Comparison of ENCODE assay signal across 8 cellular contexts in the genomic region with DNA sequence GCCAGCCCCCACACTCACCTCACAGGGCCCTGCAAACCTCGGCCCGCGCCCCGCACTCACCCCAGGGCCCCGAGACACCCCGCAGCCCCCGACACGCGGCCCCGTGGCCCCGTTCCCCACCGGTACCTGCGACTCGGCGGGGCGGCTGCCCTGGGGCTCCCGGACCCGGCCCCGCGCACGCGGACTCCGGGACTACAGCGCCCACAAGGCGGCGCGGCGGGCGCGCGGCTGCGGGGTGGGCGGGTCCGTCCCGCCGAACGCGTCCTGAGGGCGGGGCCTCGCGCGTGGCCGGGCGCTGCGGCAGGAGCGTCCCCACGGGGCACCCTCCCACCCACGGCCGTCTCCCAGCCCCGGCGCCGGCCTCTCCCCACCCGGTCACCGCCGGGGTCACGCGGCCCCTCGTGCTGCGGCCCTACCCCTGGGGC. TPM values are rescaled to one million over a fixed set of nuclear protein-coding genes. Genes with fewer than 3 reads are reported as not detected.
DNase-seq lines count a peak whose midpoint lies in the region; ATAC-seq and TF ChIP-seq lines count a peak whose summit lies in the region.

SLC19A1 (minus strand) TSS at position 199 of the 425 bp plus-strand sequence. CDS start 4,481 bp downstream, outside the sequence.

- peak within 1 kb of the TSS; percentile 100 for H3K4me2 ChIP-seq in neural progenitor cell

- H3K36me3 Mint-ChIP-seq in neural progenitor cell = no peaks in the 10 kb centered on the region

- no peaks in the 10 kb centered on the region for H3K27me3 ChIP-seq in neural progenitor cell

- peak within 1 kb of the TSS; percentile 98 for H3K4me3 ChIP-seq in neural progenitor cell

- peaks cover 22% of the 10 kb centered on the region for H3K4me1 ChIP-seq in neural progenitor cell

- H3K27ac ChIP-seq in neural progenitor cell (no peak within 1 kb of the TSS), temporal lobe (ENCODE audit: low read depth, low read length) (peak within 1 kb of the TSS; percentile 50)

- H3F3A ChIP-seq in neural progenitor cell (ENCODE audit: low read depth) = no peaks in the 10 kb centered on the region

- DNase-seq in 8988T = peak; percentile 96
- DNase-seq in RKO (ENCODE audit: low spot score) = peak; percentile 60
- DNase-seq in activated T-helper 9 cell treated with anti-CD3 and anti-CD28 coated beads, Interleukin-2, amount 50 U/mL, for 16 hours (ENCODE audit: low read depth) = peak; percentile 67
- peak; percentile 25 for DNase-seq in foreskin melanocyte
- DNase-seq in neural progenitor cell (ENCODE audit: low spot score) = peak; percentile 82

- H3K4me1 Mint-ChIP-seq in neural progenitor cell = peaks cover 17% of the 10 kb centered on the region

- no peak within 1 kb of the TSS for H3K9ac ChIP-seq in neural progenitor cell

- no peaks in the 10 kb centered on the region for H3K9me3 Mint-ChIP-seq in neural progenitor cell

- ATAC-seq in HG03139 (IDR thresholded peaks at IDR 0.05; ENCODE audit: unreplicated experiment) = peak; percentile 49

- no peaks in the 10 kb centered on the region for H3K9me3 ChIP-seq in neural progenitor cell (ENCODE audit: low read depth)

- no peak within 1 kb of the TSS for H3K27ac Mint-ChIP-seq in neural progenitor cell

- TF ChIP-seq POLR2A in GM15510 (IDR thresholded peaks at IDR 0.05; ENCODE audit: borderline replicate concordance, extremely low read depth, insufficient read length) = peak; percentile 59

- peak; percentile 46 for TF ChIP-seq CTCF in neural progenitor cell (IDR thresholded peaks at IDR 0.05)

- peak within 1 kb of the TSS; percentile 85 for H2AFZ ChIP-seq in neural progenitor cell (replicated peaks)

- peaks cover 24% of the 10 kb centered on the region for H3K79me2 ChIP-seq in neural progenitor cell (ENCODE audit: low read depth)

- no peaks in the 10 kb centered on the region for H3K36me3 ChIP-seq in neural progenitor cell

- H4K20me1 ChIP-seq in neural progenitor cell (ENCODE audit: low read depth) = peaks cover 21% of the 10 kb centered on the region

- peak within 1 kb of the TSS; percentile 84 for H3K4me3 Mint-ChIP-seq in neural progenitor cell

- H3K27me3 Mint-ChIP-seq in neural progenitor cell (ENCODE audit: insufficient read depth, low read depth) = peaks cover 2% of the 10 kb centered on the region

RNA-seq across cellular contexts. Expression of gene SLC19A1, which starts in this region (rescaled TPM):
- 7.7 and 17.3 TPM in 2 replicates for total RNA-seq in neural progenitor cell (ENCODE audit: low replicate concordance)
- total RNA-seq in temporal lobe = 7.4 TPM

Comparison
In these comparisons a context has a peak if more than half of its experiments do, and no peak if none do; other contexts are left out.
1. DNase-seq: peak in every context shown above with its lines; median percentile 96 in 8988T; 82 in neural progenitor cell; 67 in activated T-helper 9 cell treated with anti-CD3 and anti-CD28 coated beads, Interleukin-2, amount 50 U/mL, for 16 hours; 60 in RKO; 25 in foreskin melanocyte.